In the genomic region with DNA sequence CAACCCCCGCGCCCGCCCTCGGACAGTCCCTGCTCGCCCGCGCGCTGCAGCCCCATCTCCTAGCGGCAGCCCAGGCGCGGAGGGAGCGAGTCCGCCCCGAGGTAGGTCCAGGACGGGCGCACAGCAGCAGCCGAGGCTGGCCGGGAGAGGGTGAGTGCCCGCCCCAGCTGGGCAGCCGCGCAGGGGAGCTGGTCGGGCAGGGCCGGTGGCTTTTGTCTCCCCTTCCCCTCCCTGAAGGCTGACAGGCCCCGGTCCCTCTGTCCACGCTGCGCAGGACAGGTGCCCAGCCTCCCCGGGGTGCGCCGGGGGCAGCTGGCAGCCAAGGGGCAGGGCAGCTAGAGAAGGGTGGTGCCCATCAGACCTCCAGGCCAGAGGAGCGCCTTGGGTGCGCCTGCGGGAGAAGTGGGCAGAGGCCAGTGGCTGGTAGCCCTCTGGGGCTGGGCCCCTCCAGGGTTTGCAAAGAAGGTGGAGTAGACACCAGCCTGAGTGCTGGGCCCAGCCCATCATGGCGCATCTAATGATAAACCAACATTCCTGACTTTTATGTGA, we compare ENCODE assay signal across 8 cellular contexts. TPM values are rescaled to one million over a fixed set of nuclear protein-coding genes. Genes with fewer than 3 reads are reported as not detected.
DNase-seq lines count a peak whose midpoint lies in the region; ATAC-seq and TF ChIP-seq lines count a peak whose summit lies in the region.

No MANE protein-coding gene starts in this region.

- ATAC-seq in mucosa of descending colon (peak; percentile 41), HG03097 (IDR thresholded peaks at IDR 0.05; ENCODE audit: low FRiP score, unreplicated experiment) (no peak)

- no peaks in the 10 kb centered on the region for H3K27me3 Mint-ChIP-seq in activated naive CD4-positive, alpha-beta T cell treated with anti-CD3 and anti-CD28 coated beads, Interleukin-2, amount 50 U/mL, for 24 hours
- peaks cover 5% of the 10 kb centered on the region for H3K27me3 Mint-ChIP-seq in activated naive CD4-positive, alpha-beta T cell treated with anti-CD3 and anti-CD28 coated beads for 36 hours (ENCODE audit: low read depth)

- H3K4me1 Mint-ChIP-seq in activated naive CD4-positive, alpha-beta T cell treated with anti-CD3 and anti-CD28 coated beads, Interleukin-2, amount 50 U/mL, for 24 hours, result peaks cover 9% of the 10 kb centered on the region
- peaks cover 2% of the 10 kb centered on the region for H3K4me1 Mint-ChIP-seq in activated naive CD4-positive, alpha-beta T cell treated with anti-CD3 and anti-CD28 coated beads for 36 hours (ENCODE audit: low read depth)

- 18% methylated on average over 33 of the region's 33 CpGs for WGBS in urinary bladder

- peak overlapping the region; percentile 47 for H3K4me3 Mint-ChIP-seq in activated naive CD4-positive, alpha-beta T cell treated with anti-CD3 and anti-CD28 coated beads, Interleukin-2, amount 50 U/mL, for 24 hours
- H3K4me3 Mint-ChIP-seq in activated naive CD4-positive, alpha-beta T cell treated with anti-CD3 and anti-CD28 coated beads for 36 hours, result no peak overlapping the region

- CTCF ChIA-PET in activated naive CD4-positive, alpha-beta T cell treated with anti-CD3 and anti-CD28 coated beads for 36 hours (lab: Charles Lee), result interaction anchor here (1.0 kb wide), 1 partner anchor 28 kb away, joined by 4 read pairs; no protein-coding TSS in a partner anchor

- H3K9me3 Mint-ChIP-seq in activated naive CD4-positive, alpha-beta T cell treated with anti-CD3 and anti-CD28 coated beads, Interleukin-2, amount 50 U/mL, for 24 hours, result no peaks in the 10 kb centered on the region
- no peaks in the 10 kb centered on the region for H3K9me3 Mint-ChIP-seq in activated naive CD4-positive, alpha-beta T cell treated with anti-CD3 and anti-CD28 coated beads for 36 hours

- H3K4me3 ChIP-seq in coronary artery (peak overlapping the region; percentile 68), mucosa of descending colon (peak overlapping the region; percentile 48), urinary bladder (ENCODE audit: low read depth, low read length) (peak overlapping the region; percentile 55)

- no peak for DNase-seq in activated naive CD4-positive, alpha-beta T cell treated with anti-CD3 and anti-CD28 coated beads for 36 hours
- DNase-seq in coronary artery (ENCODE audit: low spot score), result no peak
- peak; percentile 71 to 78 (median 73) for DNase-seq in mucosa of descending colon
- DNase-seq in NCI-H128 (lab: John Stamatoyannopoulos, UW; ENCODE audit: unreplicated experiment), result no peak
- DNase-seq in HCEC 1CT, result no peak

- peak overlapping the region in 1 of 2 donors; percentile 80 for H3K27ac ChIP-seq in coronary artery
- peak overlapping the region; percentile 87 for H3K27ac ChIP-seq in urinary bladder (ENCODE audit: low read depth)

- TF ChIP-seq CTCF in coronary artery (IDR thresholded peaks at IDR 0.05), result no peak
- TF ChIP-seq CTCF in mucosa of descending colon (IDR thresholded peaks at IDR 0.05), result no peak

- H3K36me3 ChIP-seq in mucosa of descending colon (ENCODE audit: low read depth), result no peaks in the 10 kb centered on the region
- H3K36me3 ChIP-seq in urinary bladder (ENCODE audit: insufficient read depth), result no peaks in the 10 kb centered on the region

- H3K4me1 ChIP-seq in mucosa of descending colon (ENCODE audit: low read depth) (peaks cover 24% of the 10 kb centered on the region), urinary bladder (ENCODE audit: insufficient read depth) (no peaks in the 10 kb centered on the region)

- H3K9me3 ChIP-seq in mucosa of descending colon, result no peaks in the 10 kb centered on the region

- no peaks in the 10 kb centered on the region for H3K36me3 Mint-ChIP-seq in activated naive CD4-positive, alpha-beta T cell treated with anti-CD3 and anti-CD28 coated beads, Interleukin-2, amount 50 U/mL, for 24 hours
- H3K36me3 Mint-ChIP-seq in activated naive CD4-positive, alpha-beta T cell treated with anti-CD3 and anti-CD28 coated beads for 36 hours (ENCODE audit: low read depth), result no peaks in the 10 kb centered on the region

- no peak overlapping the region for H3K27ac Mint-ChIP-seq in activated naive CD4-positive, alpha-beta T cell treated with anti-CD3 and anti-CD28 coated beads, Interleukin-2, amount 50 U/mL, for 24 hours
- H3K27ac Mint-ChIP-seq in activated naive CD4-positive, alpha-beta T cell treated with anti-CD3 and anti-CD28 coated beads for 36 hours, result no peak overlapping the region

- intact Hi-C loops in activated naive CD4-positive, alpha-beta T cell treated with anti-CD3 and anti-CD28 coated beads for 36 hours (cut with micrococcal nuclease), result loop anchor here (5.0 kb wide), 1 partner anchor 34 kb away; no protein-coding TSS in a partner anchor
- intact Hi-C loops in mucosa of descending colon (cut with DNase I, micrococcal nuclease), result no loop called here

RNA-seq across cellular contexts. Expression of a gene that starts 0.3 kb away (rescaled TPM):
- total RNA-seq in activated naive CD4-positive, alpha-beta T cell treated with anti-CD3 and anti-CD28 coated beads for 36 hours, result 1 to 10 TPM in 1 of 2 experiments, under 1 TPM in 1; 0.83 to 1.0 TPM
- 100 to 1,000 TPM; 153 to 307 (median 246) TPM for total RNA-seq in mucosa of descending colon
- 22.4 TPM for total RNA-seq in urinary bladder
- polyA plus RNA-seq in urinary bladder, result 64.8 TPM

RNA-seq across cellular contexts. Expression of a gene that starts 43.5 kb away (rescaled TPM):
- 10 to 100 TPM; 48.7 to 50.2 TPM for total RNA-seq in activated naive CD4-positive, alpha-beta T cell treated with anti-CD3 and anti-CD28 coated beads for 36 hours
- total RNA-seq in mucosa of descending colon, result 10 to 100 TPM in 2 of 3 donors, 1 to 10 TPM in 1; 7.1 to 18.2 (median 18.2) TPM
- total RNA-seq in urinary bladder, result 11.3 TPM
- 43.0 TPM for polyA plus RNA-seq in urinary bladder

RNA-seq across cellular contexts. Expression of a gene that starts 54.4 kb away (rescaled TPM):
- 10 to 100 TPM; 68.3 TPM for total RNA-seq in activated naive CD4-positive, alpha-beta T cell treated with anti-CD3 and anti-CD28 coated beads for 36 hours
- total RNA-seq in mucosa of descending colon (10 to 100 TPM; 76.5 to 83.8 (median 76.9) TPM), urinary bladder (37.7 TPM)
- 87.0 TPM for polyA plus RNA-seq in urinary bladder

RNA-seq across cellular contexts. Expression of a gene that starts 54.6 kb away (rescaled TPM):
- total RNA-seq in activated naive CD4-positive, alpha-beta T cell treated with anti-CD3 and anti-CD28 coated beads for 36 hours, result 10 to 100 TPM; 36.2 to 44.0 TPM
- total RNA-seq in mucosa of descending colon (10 to 100 TPM; 29.3 to 41.9 (median 30.1) TPM), urinary bladder (22.2 TPM)
- 19.6 TPM for polyA plus RNA-seq in urinary bladder

Comparison
In these comparisons a context has a peak if more than half of its experiments do, and no peak if none do; other contexts are left out.
1. DNase-seq: peak in mucosa of descending colon (3 of 3); none in activated naive CD4-positive, alpha-beta T cell treated with anti-CD3 and anti-CD28 coated beads for 36 hours (single experiment), coronary artery (single experiment), NCI-H128 (single experiment) and HCEC 1CT (single experiment).
2. RNA of a gene that starts 0.3 kb away (total RNA-seq): 153 to 307 TPM in mucosa of descending colon and 22.4 TPM in urinary bladder (single experiment); 0.83 to 1.0 TPM in activated naive CD4-positive, alpha-beta T cell treated with anti-CD3 and anti-CD28 coated beads for 36 hours; every median in the first group is over 10 times any median in the second.
3. Peak in every context shown above with its lines, with median percentiles within 50 percentile points of each other: H3K4me3 ChIP-seq.